Comparison of ENCODE assay signal across 13 cellular contexts in the genomic region with DNA sequence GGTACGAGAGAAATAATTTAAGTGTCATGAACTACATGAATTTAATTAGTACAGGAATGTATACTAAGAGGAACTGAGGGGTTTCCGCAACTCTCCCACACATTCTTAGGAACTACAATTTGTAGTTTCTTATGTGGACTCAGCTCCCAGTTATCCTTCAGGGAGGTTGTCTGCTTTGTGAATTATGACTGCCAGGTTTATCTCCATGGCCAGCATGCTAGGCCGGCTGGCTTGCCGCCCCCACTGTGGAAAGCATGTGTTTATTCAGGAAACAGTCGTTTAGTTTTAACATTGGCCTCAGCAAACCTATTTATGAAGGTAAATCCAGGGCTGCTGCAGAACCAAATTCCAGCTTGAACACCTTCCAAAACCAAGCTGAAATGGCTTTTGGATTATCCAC.
DNase-seq lines count a peak whose midpoint lies in the region; TF ChIP-seq lines count a peak whose summit lies in the region.
"Had no signal": no experiment of that assay in that cellular context is flagged by ENCODE, and none has a peak within 500 bp of the region (broad histone marks: within the 10 kb centered on the region; RNA-seq: fewer than 3 reads in every experiment).

No MANE protein-coding gene starts in this region.

- no peak for TF ChIP-seq POLR2A in sigmoid colon (IDR thresholded peaks at IDR 0.05)

- H3K79me2 ChIP-seq in mesendoderm (ENCODE audit: control insufficient read depth, insufficient read depth, low read length): no peaks in the 10 kb centered on the region

- no peak for TF ChIP-seq CTCF in left ventricle myocardium inferior (IDR thresholded peaks at IDR 0.05; ENCODE audit: borderline replicate concordance)
- TF ChIP-seq CTCF in sigmoid colon (IDR thresholded peaks at IDR 0.05): no peak

- no peak overlapping the region for H2BK5ac ChIP-seq in mesendoderm (ENCODE audit: low read length)

- no peak overlapping the region for H3K18ac ChIP-seq in mesendoderm (ENCODE audit: low read length)

- H3K9me3 ChIP-seq in left ventricle myocardium inferior (replicated peaks) (no peaks in the 10 kb centered on the region), sigmoid colon (no peaks in the 10 kb centered on the region)
- H3K9me3 ChIP-seq: A549, BE2C had no signal

- no peak overlapping the region for H4K5ac ChIP-seq in mesendoderm (ENCODE audit: low read length)

- no peak overlapping the region for H3K27ac ChIP-seq in mesendoderm (ENCODE audit: low read depth, low read length)
- H3K27ac ChIP-seq in left ventricle myocardium inferior (replicated peaks): no peak overlapping the region
- no peak overlapping the region for H3K27ac ChIP-seq in sigmoid colon
- H3K27ac ChIP-seq: A549, C4-2B had no signal

- no peak for TF ChIP-seq EP300 in sigmoid colon (IDR thresholded peaks at IDR 0.05)

- H3K4me1 ChIP-seq in mesendoderm (ENCODE audit: control insufficient read depth, low read depth, low read length) (no peaks in the 10 kb centered on the region), left ventricle myocardium inferior (no peaks in the 10 kb centered on the region), sigmoid colon (no peaks in the 10 kb centered on the region)
- H3K4me1 ChIP-seq: BE2C had no signal

- DNase-seq in NCI-H345 (lab: John Stamatoyannopoulos, UW) (peak; percentile 45), NCI-H69 (lab: John Stamatoyannopoulos, UW) (peak; percentile 37), mesendoderm (no peak), renal cortical epithelial cell (ENCODE audit: low read depth) (peak; percentile 3), left ventricle myocardium inferior (no peak), sigmoid colon (no peak)
- no peak for DNase-seq in stimulated activated naive CD4-positive, alpha-beta T cell (lab: John Stamatoyannopoulos, UW)
- DNase-seq: BE2C; CD4-positive, alpha-beta memory T cell; DMS79 had no signal

- H2AK5ac ChIP-seq in mesendoderm (ENCODE audit: low read length): no peak overlapping the region

- WGBS in mesendoderm (ENCODE audit: extremely low coverage, insufficient coverage, low lambda C conversion rate): no CpG with 5 or more reads among the region's 5 CpGs
- WGBS in sigmoid colon, 2 donors: 37 to 49% methylated on average over 5 of the region's 5 CpGs

- H4K8ac ChIP-seq in mesendoderm (ENCODE audit: low read depth, low read length): no peak overlapping the region

- no peak overlapping the region for H2BK15ac ChIP-seq in mesendoderm (replicated peaks; ENCODE audit: low read depth)

- no peak overlapping the region for H3K9ac ChIP-seq in mesendoderm (ENCODE audit: low read length)

- H3K36me3 ChIP-seq in mesendoderm (ENCODE audit: control insufficient read depth, insufficient read depth, low read length): no peaks in the 10 kb centered on the region
- no peaks in the 10 kb centered on the region for H3K36me3 ChIP-seq in left ventricle myocardium inferior
- H3K36me3 ChIP-seq in sigmoid colon: no peaks in the 10 kb centered on the region
- H3K36me3 ChIP-seq: BE2C had no signal

- H3K56ac ChIP-seq in mesendoderm (ENCODE audit: low read length): no peak overlapping the region

- H2BK120ac ChIP-seq in mesendoderm (ENCODE audit: low read depth, low read length): peak overlapping the region; percentile 82

- no peak overlapping the region for H3K23ac ChIP-seq in mesendoderm (ENCODE audit: low read length)

- intact Hi-C loops in left ventricle myocardium inferior (cut with micrococcal nuclease): no loop called here
- intact Hi-C loops in sigmoid colon (cut with DNase I): no loop called here

- no peaks in the 10 kb centered on the region for H3K79me1 ChIP-seq in mesendoderm (ENCODE audit: low read length)

- H3K27me3 ChIP-seq in mesendoderm (ENCODE audit: insufficient read depth, low read length, poor library complexity) (no peaks in the 10 kb centered on the region), left ventricle myocardium inferior (ENCODE audit: low read depth) (no peaks in the 10 kb centered on the region), sigmoid colon (no peaks in the 10 kb centered on the region)
- H3K27me3 ChIP-seq: BE2C had no signal

- H3K4me3 ChIP-seq in mesendoderm (ENCODE audit: low read length) (no peak overlapping the region), left ventricle myocardium inferior (no peak overlapping the region), sigmoid colon (no peak overlapping the region)
- H3K4me3 ChIP-seq: A549, GM12878 had no signal

- no peak overlapping the region for H3K4me2 ChIP-seq in mesendoderm (ENCODE audit: low read length)
- H3K4me2 ChIP-seq: A549 had no signal

- H3K4ac ChIP-seq in mesendoderm (ENCODE audit: low read depth, low read length): no peak overlapping the region

Comparison
In these comparisons a context has a peak if more than half of its experiments do, and no peak if none do; other contexts are left out.
1. DNase-seq: peak in NCI-H345 (single experiment), NCI-H69 (single experiment) and renal cortical epithelial cell (single experiment); none in mesendoderm (single experiment), left ventricle myocardium inferior (single experiment), sigmoid colon (single experiment) and stimulated activated naive CD4-positive, alpha-beta T cell (0 of 6).